8 cellular contexts compared by ENCODE assay signal in the genomic region with DNA sequence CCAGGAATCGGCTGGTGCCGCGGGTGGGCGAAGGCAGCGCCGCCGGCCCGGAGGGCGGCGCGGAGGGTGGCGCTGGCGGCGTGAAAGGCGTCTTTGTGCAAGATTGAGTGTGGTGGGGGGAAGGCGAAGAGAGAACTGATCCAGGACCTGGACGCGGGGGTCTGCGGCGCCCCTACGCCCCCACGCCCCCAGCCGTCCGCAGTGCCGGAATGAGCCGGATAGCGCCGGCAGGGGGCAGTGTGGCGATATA. TPM values are rescaled to one million over a fixed set of nuclear protein-coding genes. Genes with fewer than 3 reads are reported as not detected.
A peak's percentile ranks its signal among the peaks of the same experiment; 100 is the strongest.
DNase-seq lines count a peak whose midpoint lies in the region; ATAC-seq, FAIRE-seq and TF ChIP-seq lines count a peak whose summit lies in the region.

No MANE protein-coding gene starts in this region.

- H3K23ac ChIP-seq in IMR-90 (ENCODE audit: low read depth, low read length), result peak overlapping the region; percentile 97

- no peaks in the 10 kb centered on the region for H4K20me1 ChIP-seq in IMR-90 (ENCODE audit: insufficient read depth, low read length)

- intact Hi-C loops in IMR-90 (cut with micrococcal nuclease), result loop anchor here (1.0 to 10.0 kb wide), 6 partner anchors 134 to 1538 kb away; no protein-coding TSS in a partner anchor
- intact Hi-C loops in posterior vena cava (cut with DNase I), result no loop called here

- dilution Hi-C loops in IMR-90 (cut with HindIII; ENCODE audit: low sequenced_read_pairs, unreplicated experiment), result no loop called here

- TF ChIP-seq CTCF in A549 (IDR thresholded peaks at IDR 0.05), result peak; percentile 77
- TF ChIP-seq CTCF in IMR-90 (conservative IDR thresholded peaks at IDR 0.05; ENCODE audit: low read depth, low read length), result peak; percentile 66
- TF ChIP-seq CTCF in cardiac muscle cell (IDR thresholded peaks at IDR 0.05; ENCODE audit: low read depth, low read length), result peak; percentile 74

- peak overlapping the region; percentile 98 for H3K9ac ChIP-seq in IMR-90 (ENCODE audit: low read depth, low read length)

- peak overlapping the region; percentile 88; the same call in 1 of the 2 replicates for H2AK5ac ChIP-seq in IMR-90 (ENCODE audit: low read depth, low read length)

- H4K91ac ChIP-seq in IMR-90 (ENCODE audit: insufficient read depth, low read depth, low read length), result peak overlapping the region; percentile 95; the same call in 1 of the 2 replicates

- ATAC-seq in A549 (0 out of 6 replicates have a peak, but pooled peaks of 1 of the 2 experiments have one; percentile 4), IMR-90 (ENCODE audit: low read depth) (peak; percentile 2), GM18517 (IDR thresholded peaks at IDR 0.05; ENCODE audit: unreplicated experiment) (no peak)

- H3K79me1 ChIP-seq in IMR-90 (ENCODE audit: low read depth in 1 of 2, low read length in 2 of 2), result peaks cover 0 to 13% of the 10 kb centered on the region in 2 experiments; a peak in 2 of 4 replicates

- H3K9me1 ChIP-seq in IMR-90 (ENCODE audit: insufficient read depth, low read length), result no peaks in the 10 kb centered on the region

- H2BK20ac ChIP-seq in IMR-90 (ENCODE audit: low read depth, low read length), result peak overlapping the region; percentile 95; the same call in 1 of the 2 replicates

- POLR2A ChIA-PET in A549 (lab: Yijun Ruan, JAX) (no interaction called here), IMR-90 (lab: Charles Lee; ENCODE audit: unreplicated experiment) (interaction anchor here (0.6 to 1.3 kb wide), 4 partner anchors 28 to 1538 kb away, joined by 3 to 5 read pairs (median 4); no protein-coding TSS in a partner anchor)

- H2AFZ ChIP-seq in IMR-90 (replicated peaks; ENCODE audit: low read length, poor library complexity), result peak overlapping the region; percentile 90

- H3K4me1 ChIP-seq in A549, result peaks cover 10% of the 10 kb centered on the region; the same call in 2 of the 3 replicates
- peaks cover 6% of the 10 kb centered on the region; the same call in 1 of the 2 replicates for H3K4me1 ChIP-seq in IMR-90 (ENCODE audit: control insufficient read depth, insufficient read depth, low read length)
- peaks cover 7% of the 10 kb centered on the region for H3K4me1 ChIP-seq in cardiac muscle cell (ENCODE audit: low read depth)

- peak overlapping the region; percentile 99 for H3K4ac ChIP-seq in IMR-90 (ENCODE audit: low read depth, low read length)

- no TSS peak for BruUV-seq in IMR-90 (replicated peaks; lab: Mats Ljungman, UMichigan)

- peak overlapping the region; percentile 90 for H4K5ac ChIP-seq in IMR-90 (ENCODE audit: low read depth, low read length)

- H3K56ac ChIP-seq in IMR-90 (ENCODE audit: extremely low read depth, insufficient read depth, low read length), result peak overlapping the region; percentile 98

- H2BK120ac ChIP-seq in IMR-90 (ENCODE audit: low read depth, low read length), result peak overlapping the region; percentile 93

- TF ChIP-seq EP300 in A549 (IDR thresholded peaks at IDR 0.05), result no peak

- peak overlapping the region; percentile 92 to 98 for H4K8ac ChIP-seq in IMR-90 (ENCODE audit: low read depth in 2 of 2, low read length in 2 of 2)

- FAIRE-seq in A549 (lab: Jason Lieb, UNC), result no peak
- no peak for FAIRE-seq in H54 (lab: Jason Lieb, UNC)

- H3K36me3 ChIP-seq in IMR-90 (ENCODE audit: control insufficient read depth, insufficient read depth, low read length) (no peaks in the 10 kb centered on the region; the same call in 1 of the 2 replicates), cardiac muscle cell (no peaks in the 10 kb centered on the region)

- H3K4me3 ChIP-seq in A549, result peak overlapping the region; percentile 65
- H3K4me3 ChIP-seq in IMR-90 (ENCODE audit: insufficient read depth, low read depth, low read length), result peak overlapping the region; percentile 81
- peak overlapping the region; percentile 37 for H3K4me3 ChIP-seq in cardiac muscle cell

- H2AK9ac ChIP-seq in IMR-90 (replicated peaks; ENCODE audit: low read depth, low read length, poor library complexity), result peak overlapping the region; percentile 95

- WGBS in A549 (ENCODE audit: missing lambda C conversion rate), result 0% methylated on average over 6 of the region's 29 CpGs
- no CpG with 5 or more reads among the region's 29 CpGs for WGBS in IMR-90 (ENCODE audit: extremely low coverage in 2 of 2, insufficient read length in 1 of 2), 2 experiments

- peak overlapping the region; percentile 4 to 83; a peak in 4 of 6 replicates for H3K27ac ChIP-seq in A549
- H3K27ac ChIP-seq in IMR-90 (ENCODE audit: insufficient read depth, low read length), result peak overlapping the region; percentile 85
- H3K27ac ChIP-seq in cardiac muscle cell, result no peak overlapping the region

- TF ChIP-seq POLR2A in A549 (IDR thresholded peaks at IDR 0.05; ENCODE audit: low read length), result no peak
- no peak; the same call in 1 of the 2 replicates for TF ChIP-seq POLR2A in IMR-90 (IDR thresholded peaks at IDR 0.05; ENCODE audit: low read depth, low read length)
- TF ChIP-seq POLR2A in H54 (IDR thresholded peaks at IDR 0.05; ENCODE audit: low read depth, low read length), result no peak

- peak overlapping the region; percentile 94; the same call in 1 of the 2 replicates for H3K14ac ChIP-seq in IMR-90 (replicated peaks; ENCODE audit: low read depth, low read length)

- H3K4me2 ChIP-seq in A549, result peak overlapping the region; percentile 99
- peak overlapping the region; percentile 95 for H3K4me2 ChIP-seq in IMR-90 (ENCODE audit: low read depth, low read length)

- CTCF ChIA-PET in A549 (lab: Yijun Ruan, JAX) (interaction anchor here (0.6 to 7.3 kb wide), 27 partner anchors 9 to 1589 kb away, joined by 3 to 127 read pairs (median 4); no protein-coding TSS in a partner anchor), IMR-90 (lab: Yijun Ruan, JAX) (interaction anchor here (0.6 to 2.1 kb wide), 11 partner anchors 12 to 1235 kb away, joined by 3 to 7 read pairs (median 3); no protein-coding TSS in a partner anchor)

- H3K9me3 ChIP-seq in A549 (no peaks in the 10 kb centered on the region), IMR-90 (ENCODE audit: control insufficient read depth, insufficient read depth, low read length) (no peaks in the 10 kb centered on the region), cardiac muscle cell (ENCODE audit: low read depth) (no peaks in the 10 kb centered on the region)

- in situ Hi-C loops in IMR-90 (cut with MboI; ENCODE audit: low sequenced_read_pairs), result loop anchor here (5.0 to 10.0 kb wide), 3 partner anchors 314 to 657 kb away; no protein-coding TSS in a partner anchor

- H3K27me3 ChIP-seq in IMR-90 (ENCODE audit: control insufficient read depth, insufficient read depth, low read length), result no peaks in the 10 kb centered on the region
- H3K27me3 ChIP-seq in cardiac muscle cell, result peaks cover 29% of the 10 kb centered on the region

- TF ChIP-seq RAD21 in A549 (conservative IDR thresholded peaks at IDR 0.05 in 1 of 2, IDR thresholded peaks at IDR 0.05 in 1 of 2) (no peak), IMR-90 (IDR thresholded peaks at IDR 0.05; ENCODE audit: low read length) (no peak)

- H2BK15ac ChIP-seq in IMR-90 (ENCODE audit: low read depth, low read length), result 0 out of 3 replicates have a peak overlapping the region, but pooled peaks have one; percentile 93

- no peak for DNase-seq in A549 (ENCODE audit: low read depth in 1 of 2, low spot score in 1 of 2)
- DNase-seq in IMR-90, result no peak
- peak; percentile 7 for DNase-seq in activated gamma-delta T cell treated with anti-CD3 and anti-CD28 coated beads, Interleukin-2, amount 50 U/mL, for 16 hours (ENCODE audit: low read depth)
- DNase-seq in cardiac muscle cell (ENCODE audit: low read depth in 1 of 2, low spot score in 1 of 2), result peak in 1 of 2 donors; percentile 63
- peak; percentile 85 for DNase-seq in posterior vena cava (ENCODE audit: low spot score)
- DNase-seq in NOMO-1 (lab: John Stamatoyannopoulos, UW; ENCODE audit: unreplicated experiment in 2 of 2), result no peak
- DNase-seq in H54 (ENCODE audit: insufficient read length, low spot score), result no peak

- peak overlapping the region; percentile 96 for H3K18ac ChIP-seq in IMR-90 (ENCODE audit: low read depth, low read length)

- H2BK5ac ChIP-seq in IMR-90 (ENCODE audit: low read depth, low read length, poor library complexity, severe bottlenecking), result peak overlapping the region; percentile 88

TF ChIP-seq in A549, 52 proteins besides CTCF, POLR2A, EP300 and RAD21 (continues in another document):
- TF ChIP-seq FOSB (CRISPR knock-in tag; IDR thresholded peaks at IDR 0.05), result no peak
- no peak for TF ChIP-seq NPAS2 (CRISPR knock-in tag; IDR thresholded peaks at IDR 0.05; ENCODE audit: borderline replicate concordance)
- no peak for TF ChIP-seq EHF (CRISPR knock-in tag; IDR thresholded peaks at IDR 0.05)
- TF ChIP-seq FOXS1 (CRISPR knock-in tag; IDR thresholded peaks at IDR 0.05), result no peak
- TF ChIP-seq CHD2 (IDR thresholded peaks at IDR 0.05; ENCODE audit: low read length, partially characterized antibody), result no peak
- TF ChIP-seq NFE2L2 (conservative IDR thresholded peaks at IDR 0.05; ENCODE audit: low read length), result no peak
- no peak for TF ChIP-seq BHLHE40 (IDR thresholded peaks at IDR 0.05; ENCODE audit: low read depth, low read length)

TF ChIP-seq in IMR-90, 13 proteins besides CTCF, POLR2A, EP300 and RAD21:
- TF ChIP-seq SMC3 (IDR thresholded peaks at IDR 0.05; ENCODE audit: low read depth, low read length) (peak; percentile 30), CHD1 (IDR thresholded peaks at IDR 0.05; ENCODE audit: low read depth, low read length) (no peak), CEBPB (IDR thresholded peaks at IDR 0.05; ENCODE audit: low read depth, low read length) (no peak)

RNA-seq across cellular contexts. Expression of gene RGMB, which starts 4.5 kb away (rescaled TPM):
- 5.3 and 7.5 TPM in 2 replicates for polyA plus RNA-seq in A549 (2011; rRNA removed)
- 8.5 and 10.8 TPM in 2 replicates for polyA plus RNA-seq in A549 (2012; cell fraction: cytosol; rRNA removed)
- 11.4 and 13.6 TPM in 2 replicates for polyA plus RNA-seq in A549 (2012; cell fraction: nucleus; rRNA removed)
- 5.6 to 6.1 TPM (median 6.1 TPM) in 3 replicates for polyA plus RNA-seq in A549 (2017; fragmentation: RNase III; extraction: RNeasy Plus Mini Kit Qiagen cat#74134 plus additional on column Dnase treatment)
- 13.0 and 14.7 TPM in 2 replicates for polyA minus RNA-seq in A549 (2011; rRNA and poly(A)+ RNA removed)
- total RNA-seq in IMR-90 (2012; rRNA removed), result 74.4 and 83.0 TPM in 2 replicates
- polyA plus RNA-seq in IMR-90 (2012; rRNA removed), result 128 and 129 TPM in 2 replicates
- polyA plus RNA-seq in IMR-90 (2012; cell fraction: cytosol; rRNA removed), result 104 and 165 TPM in 2 replicates
- 301 and 527 TPM in 2 replicates for polyA plus RNA-seq in IMR-90 (2012; cell fraction: nucleus; rRNA removed; ENCODE audit: low replicate concordance)
- 15.6 and 18.4 TPM in 2 replicates for total RNA-seq in cardiac muscle cell
- 7.1 and 7.6 TPM in 2 replicates for polyA plus RNA-seq in cardiac muscle cell
- total RNA-seq in posterior vena cava, result 10 to 100 TPM; 10.9 to 12.9 TPM

Comparison
In these comparisons a context has a peak if more than half of its experiments do, and no peak if none do; other contexts are left out.
1. DNase-seq: peak in activated gamma-delta T cell treated with anti-CD3 and anti-CD28 coated beads, Interleukin-2, amount 50 U/mL, for 16 hours (single experiment) and posterior vena cava (single experiment); none in A549 (0 of 2), IMR-90 (single experiment), NOMO-1 (0 of 2) and H54 (single experiment).
2. Peak in every context shown above with its lines, with median percentiles within 50 percentile points of each other: H3K4me3 ChIP-seq and CTCF ChIP-seq.